In the genomic region with DNA sequence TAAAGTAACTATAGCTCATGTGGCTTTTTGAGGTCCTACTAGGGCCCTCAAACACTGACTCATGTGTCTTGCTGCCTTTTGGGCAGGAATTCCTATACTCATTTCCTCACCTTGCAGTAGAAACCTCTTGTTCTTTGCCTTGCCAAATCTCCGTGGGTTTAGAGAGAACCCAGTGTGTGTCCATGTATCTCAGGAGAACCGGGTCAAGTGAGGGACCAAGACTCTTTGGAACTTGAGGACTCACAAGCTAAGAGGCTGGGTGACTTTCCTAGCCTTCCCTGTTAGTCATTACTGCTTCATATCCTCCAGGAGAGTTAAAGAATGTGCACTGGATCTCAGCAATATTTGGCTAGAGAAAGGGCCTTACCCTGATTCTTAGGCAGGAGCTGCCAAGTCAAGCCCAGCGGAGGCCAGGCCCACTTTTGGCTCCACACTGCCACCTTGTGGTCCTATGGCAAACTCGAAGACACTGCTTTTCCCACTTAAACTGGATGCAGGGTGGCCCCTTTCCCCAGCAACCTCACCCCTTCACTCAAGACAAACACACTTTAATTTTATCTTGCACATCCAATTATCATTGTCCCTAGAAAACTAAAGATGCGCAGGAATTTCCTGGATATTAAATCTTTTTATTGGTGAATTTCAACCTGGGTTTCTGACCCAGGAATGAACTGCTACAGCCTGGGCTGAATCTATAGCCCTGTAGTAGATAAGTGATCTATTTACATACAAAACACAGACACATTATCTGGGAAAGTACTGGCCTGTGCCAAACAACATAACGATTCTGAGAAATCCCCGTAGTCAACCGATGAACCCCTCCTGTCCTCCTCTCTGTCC, we compare ENCODE assay signal across 8 cellular contexts. TPM values are rescaled to one million over a fixed set of nuclear protein-coding genes. Genes with fewer than 3 reads are reported as not detected.
DNase-seq lines count a peak whose midpoint lies in the region; ATAC-seq and TF ChIP-seq lines count a peak whose summit lies in the region.

No MANE protein-coding gene starts in this region.

- no peak overlapping the region for H3K4me3 Mint-ChIP-seq in T-cell

- TF ChIP-seq POLR2A in adrenal gland (IDR thresholded peaks at IDR 0.05) = no peak

- CTCF ChIA-PET in T-cell (lab: Charles Lee) = interaction anchor here (0.6 to 2.6 kb wide), 13 partner anchors 9 to 518 kb away, joined by 3 to 31 read pairs (median 3); no protein-coding TSS in a partner anchor

- H3K27ac ChIP-seq in adrenal gland = no peak overlapping the region
- H3K27ac ChIP-seq in left ventricle myocardium inferior (replicated peaks) = no peak overlapping the region

- peak; percentile 79 to 90 (median 83) for TF ChIP-seq CTCF in adrenal gland (IDR thresholded peaks at IDR 0.05)
- peak; percentile 89 for TF ChIP-seq CTCF in left ventricle myocardium inferior (IDR thresholded peaks at IDR 0.05; ENCODE audit: borderline replicate concordance)

- H3K4me3 ChIP-seq in adrenal gland (no peak overlapping the region), left ventricle myocardium inferior (no peak overlapping the region)

- H3K27me3 ChIP-seq in adrenal gland = peaks cover 5% of the 10 kb centered on the region
- no peaks in the 10 kb centered on the region for H3K27me3 ChIP-seq in left ventricle myocardium inferior (ENCODE audit: low read depth)

- H3K36me3 Mint-ChIP-seq in T-cell = no peaks in the 10 kb centered on the region

- H3K9me3 ChIP-seq in adrenal gland (replicated peaks in 1 of 3) (no peaks in the 10 kb centered on the region), left ventricle myocardium inferior (replicated peaks) (no peaks in the 10 kb centered on the region)

- intact Hi-C loops in adrenal gland (cut with DNase I) = loop anchor here (2.0 to 10.0 kb wide), 5 partner anchors 72 to 312 kb away; no protein-coding TSS in a partner anchor
- intact Hi-C loops in left ventricle myocardium inferior (cut with micrococcal nuclease) = loop anchor here (5.0 to 10.0 kb wide), 2 partner anchors 72 to 124 kb away; no protein-coding TSS in a partner anchor
- intact Hi-C loops in sciatic nerve (cut with DNase I) = loop anchor here (5.0 to 10.0 kb wide), 2 partner anchors 189 to 312 kb away; no protein-coding TSS in a partner anchor

- peak overlapping the region in 1 of 2 donors; percentile 39 for H3K27ac Mint-ChIP-seq in T-cell

- H3K4me1 Mint-ChIP-seq in T-cell = peaks cover 0 to 12% (median 0%) of the 10 kb centered on the region in 3 donors

- H3K36me3 ChIP-seq in adrenal gland (replicated peaks in 1 of 2) (no peaks in the 10 kb centered on the region), left ventricle myocardium inferior (no peaks in the 10 kb centered on the region)

- no peaks in the 10 kb centered on the region for H3K9me3 Mint-ChIP-seq in T-cell

- ATAC-seq in GM21528 (IDR thresholded peaks at IDR 0.05; ENCODE audit: low FRiP score, unreplicated experiment) (peak; percentile 69), T-cell (replicated peaks in 1 of 4) (peak; percentile 75 to 85 (median 82)), sciatic nerve (peak; percentile 91), GM18517 (IDR thresholded peaks at IDR 0.05; ENCODE audit: unreplicated experiment) (no peak)

- 37 to 46% (median 43%) methylated on average over 8 of the region's 8 CpGs for WGBS in adrenal gland, 4 donors

- POLR2A ChIA-PET in T-cell (lab: Charles Lee) = no interaction called here

- peaks cover 0 to 5% of the 10 kb centered on the region in 2 donors for H3K27me3 Mint-ChIP-seq in T-cell

- DNase-seq in AML-193 (lab: John Stamatoyannopoulos, UW) = peak; percentile 54 to 61
- DNase-seq in NCI-H1436 treated with DMSO at 0.1 percent for 48 hours (lab: John Stamatoyannopoulos, UW) = peak; percentile 16
- peak; percentile 40 to 76 (median 66) for DNase-seq in T-cell
- peak; percentile 77 to 91 (median 83) for DNase-seq in adrenal gland
- DNase-seq in left ventricle myocardium inferior = peak; percentile 72
- DNase-seq in sciatic nerve (ENCODE audit: low spot score) = peak; percentile 90

- no peaks in the 10 kb centered on the region for H3K4me1 ChIP-seq in adrenal gland (replicated peaks in 1 of 2)
- H3K4me1 ChIP-seq in left ventricle myocardium inferior = no peaks in the 10 kb centered on the region

RNA-seq across cellular contexts. Expression of gene AVPR1B, which starts 10.6 kb away (rescaled TPM):
- total RNA-seq in T-cell = under 1 TPM in 2 of 5 donors, not detected in 3; 0.12 to 0.33 TPM
- not detected for total RNA-seq in adrenal gland
- not detected for polyA plus RNA-seq in adrenal gland
- total RNA-seq in left ventricle myocardium inferior = not detected
- total RNA-seq in sciatic nerve = not detected

RNA-seq across cellular contexts. Expression of gene RHEX, which starts 53.6 kb away (rescaled TPM):
- total RNA-seq in T-cell = 1 to 10 TPM in 2 of 5 donors, under 1 TPM in 2, not detected in 1; 0.28 to 1.6 (median 1.2) TPM
- total RNA-seq in adrenal gland = not detected
- polyA plus RNA-seq in adrenal gland = under 1 TPM in 2 of 3 donors, not detected in 1; 0.13 to 0.17 TPM
- total RNA-seq in left ventricle myocardium inferior = 0.44 TPM
- total RNA-seq in sciatic nerve = 1.2 TPM

Comparison
In these comparisons a context has a peak if more than half of its experiments do, and no peak if none do; other contexts are left out.
1. DNase-seq: peak in every context shown above with its lines; median percentile 90 in sciatic nerve; 83 in adrenal gland; 72 in left ventricle myocardium inferior; 66 in T-cell; 58 in AML-193; 16 in NCI-H1436 treated with DMSO at 0.1 percent for 48 hours.